In the genomic region with DNA sequence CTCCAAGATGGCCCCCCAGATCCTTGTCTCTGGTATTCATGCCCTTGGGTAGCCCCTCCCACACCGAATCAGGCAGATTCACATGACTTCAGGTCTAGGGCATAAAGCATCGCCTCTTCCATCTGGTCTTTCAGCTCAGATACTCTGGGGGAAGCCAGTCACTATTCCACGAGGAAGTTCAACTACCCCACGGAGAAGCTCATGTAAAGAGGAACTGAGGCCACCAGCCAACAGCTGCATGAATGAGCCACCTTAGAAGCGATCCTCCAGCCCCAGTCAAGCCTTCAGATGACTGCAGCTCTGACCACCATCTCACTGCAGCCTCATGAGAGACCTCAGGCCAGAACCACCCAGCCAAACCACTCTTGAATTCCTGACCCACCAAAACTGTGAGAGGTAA, we compare ENCODE assay signal across 21 cellular contexts. TPM values are rescaled to one million over a fixed set of nuclear protein-coding genes. Genes with fewer than 3 reads are reported as not detected.
DNase-seq lines count a peak whose midpoint lies in the region; ATAC-seq, FAIRE-seq and TF ChIP-seq lines count a peak whose summit lies in the region.
"Had no signal": no experiment of that assay in that cellular context is flagged by ENCODE, and none has a peak within 500 bp of the region (broad histone marks: within the 10 kb centered on the region; RNA-seq: fewer than 3 reads in every experiment).

No MANE protein-coding gene starts in this region.

- H3K9me1 ChIP-seq in K562 (ENCODE audit: control insufficient read depth, insufficient read depth, low read length): no peaks in the 10 kb centered on the region

- H3K79me2 ChIP-seq in Karpas-422 (ENCODE audit: low read length) (no peaks in the 10 kb centered on the region), K562 (ENCODE audit: control insufficient read depth, insufficient read depth, low read length) (no peaks in the 10 kb centered on the region)

- H3K4me1 ChIP-seq in Karpas-422 (ENCODE audit: low read length) (no peaks in the 10 kb centered on the region), K562 (replicated peaks in 1 of 2; ENCODE audit: control insufficient read depth in 2 of 2, insufficient read depth in 2 of 2, low read length in 2 of 2) (peaks cover 21 to 32% of the 10 kb centered on the region in 2 experiments), left ventricle myocardium inferior (peaks cover 13% of the 10 kb centered on the region)

- TF ChIP-seq EP300 in K562 (IDR thresholded peaks at IDR 0.05; ENCODE audit: low read length): no peak

- no peak overlapping the region for H2AFZ ChIP-seq in Karpas-422 (ENCODE audit: low read length)
- no peak overlapping the region for H2AFZ ChIP-seq in K562 (ENCODE audit: low read depth, low read length)
- H2AFZ ChIP-seq: GM23338 had no signal

- H3K4me3 ChIP-seq in Karpas-422 (ENCODE audit: low read length) (no peak overlapping the region), K562 (no peak overlapping the region), left ventricle myocardium inferior (no peak overlapping the region)
- H3K4me3 ChIP-seq: GM23338 had no signal

- H4K20me1 ChIP-seq in Karpas-422 (ENCODE audit: insufficient read depth, low read depth, low read length) (no peaks in the 10 kb centered on the region), K562 (replicated peaks; ENCODE audit: control insufficient read depth, insufficient read depth, low read length) (no peaks in the 10 kb centered on the region)

- no TSS peak for BruUV-seq in K562 (replicated peaks; lab: Mats Ljungman, UMichigan)

- no peak overlapping the region for H3K4me3 Mint-ChIP-seq in nephron progenitor cell
- H3K4me3 Mint-ChIP-seq: CD4-positive, alpha-beta memory T cell; GM23338; HFFc6 had no signal

- H3K27ac ChIP-seq in Karpas-422 (ENCODE audit: low read length) (no peak overlapping the region), K562 (ENCODE audit: extremely low read depth, low read depth, low read length) (no peak overlapping the region), left ventricle myocardium inferior (replicated peaks) (no peak overlapping the region)
- H3K27ac ChIP-seq: C4-2B had no signal

- no peak for TF ChIP-seq CTCF in K562 (IDR thresholded peaks at IDR 0.05 in 2 of 3, conservative IDR thresholded peaks at IDR 0.05 in 1 of 3; ENCODE audit: insufficient read depth in 2 of 3, low read depth in 1 of 3, low read length in 3 of 3)
- TF ChIP-seq CTCF in nephron progenitor cell (IDR thresholded peaks at IDR 0.05): no peak
- TF ChIP-seq CTCF in left ventricle myocardium inferior (IDR thresholded peaks at IDR 0.05; ENCODE audit: borderline replicate concordance): no peak

- H3K27me3 ChIP-seq in Karpas-422 (ENCODE audit: low read length) (0 out of 2 replicates have a peak, but pooled peaks cover 3% of the 10 kb centered on the region), K562 (ENCODE audit: control insufficient read depth in 2 of 2, insufficient read depth in 2 of 2, low read length in 2 of 2) (no peaks in the 10 kb centered on the region), left ventricle myocardium inferior (ENCODE audit: low read depth) (no peaks in the 10 kb centered on the region)

- H3K4me1 Mint-ChIP-seq in nephron progenitor cell: peaks cover 31% of the 10 kb centered on the region

- FAIRE-seq in K562 (lab: Jason Lieb, UNC): no peak
- FAIRE-seq: A204.1, GM12892, GM18507 had no signal

- H3K36me3 ChIP-seq in Karpas-422 (ENCODE audit: insufficient read depth, low read length) (no peaks in the 10 kb centered on the region), K562 (ENCODE audit: control insufficient read depth, insufficient read depth, low read length) (no peaks in the 10 kb centered on the region), left ventricle myocardium inferior (no peaks in the 10 kb centered on the region)

- no peak overlapping the region for H3K9ac ChIP-seq in Karpas-422 (ENCODE audit: low read length)
- H3K9ac ChIP-seq in K562 (ENCODE audit: insufficient read depth in 1 of 2, low read depth in 2 of 2, low read length in 2 of 2): no peak overlapping the region

- CTCF ChIA-PET in K562 (lab: Yijun Ruan, JAX; ENCODE audit: low intra/inter-chr PET ratio): no interaction called here

- WGBS in K562 (ENCODE audit: insufficient coverage, low coverage, missing lambda C conversion rate): 42% methylated on average over 5 of the region's 5 CpGs

- TF ChIP-seq POLR2A in K562 (conservative IDR thresholded peaks at IDR 0.05): no peak

- no peak for TF ChIP-seq RAD21 in K562 (CRISPR knock-in tag; conservative IDR thresholded peaks at IDR 0.05 in 1 of 2, IDR thresholded peaks at IDR 0.05 in 1 of 2)

- H3K4me2 ChIP-seq in Karpas-422 (ENCODE audit: low read depth, low read length, poor library complexity, severe bottlenecking): no peak overlapping the region
- no peak overlapping the region for H3K4me2 ChIP-seq in K562 (ENCODE audit: insufficient read depth, low read length)
- H3K4me2 ChIP-seq: GM23338 had no signal

- in situ Hi-C loops in K562 (cut with MboI): no loop called here

- intact Hi-C loops in K562 (cut with micrococcal nuclease) (no loop called here), left ventricle myocardium inferior (cut with micrococcal nuclease) (no loop called here)

- H3K9me3 ChIP-seq in Karpas-422 (ENCODE audit: low read length): no peaks in the 10 kb centered on the region
- H3K9me3 ChIP-seq in K562 (replicated peaks; ENCODE audit: control insufficient read depth, insufficient read depth, low read depth, low read length): peaks cover 4% of the 10 kb centered on the region
- H3K9me3 ChIP-seq in left ventricle myocardium inferior (replicated peaks): peaks cover 11% of the 10 kb centered on the region

- ATAC-seq in K562: no peak
- ATAC-seq in HG03280 (IDR thresholded peaks at IDR 0.05; ENCODE audit: unreplicated experiment): no peak
- no peak for ATAC-seq in HG03521 (IDR thresholded peaks at IDR 0.05; ENCODE audit: unreplicated experiment)
- ATAC-seq: GM23338, HCT116 had no signal

- peaks cover 6% of the 10 kb centered on the region for H3K27me3 Mint-ChIP-seq in nephron progenitor cell (ENCODE audit: low read depth, poor library complexity)
- H3K27me3 Mint-ChIP-seq: CD4-positive, alpha-beta memory T cell had no signal

- H3K9me3 Mint-ChIP-seq in nephron progenitor cell: peaks cover 12% of the 10 kb centered on the region

- H3K36me3 Mint-ChIP-seq in nephron progenitor cell (ENCODE audit: low read depth): no peaks in the 10 kb centered on the region
- H3K36me3 Mint-ChIP-seq: CD4-positive, alpha-beta memory T cell had no signal

- H3K27ac Mint-ChIP-seq in nephron progenitor cell: peak overlapping the region; percentile 75
- H3K27ac Mint-ChIP-seq: CD4-positive, alpha-beta memory T cell; GM23338; HFFc6 had no signal

- POLR2A ChIA-PET in K562 (lab: Yijun Ruan, JAX): interaction anchor here (0.8 kb wide), 1 partner anchor 33 kb away, joined by 3 read pairs; no protein-coding TSS in a partner anchor

- peak; percentile 67 for DNase-seq in CD1c-positive myeloid dendritic cell (ENCODE audit: extremely low spot score)
- peak; percentile 36 for DNase-seq in Karpas-422
- no peak for DNase-seq in K562 (ENCODE audit: extremely low read depth in 1 of 4, low spot score in 3 of 4)
- DNase-seq in nephron progenitor cell: no peak
- no peak for DNase-seq in LoVo (ENCODE audit: low spot score)
- DNase-seq in left ventricle myocardium inferior: no peak
- DNase-seq: AML-193; CD4-positive, alpha-beta memory T cell; DMS153; DMS79; GDM1; H7; HFFc6 had no signal

- H3K9me2 ChIP-seq in Karpas-422 (replicated peaks; ENCODE audit: insufficient read depth, low read length): no peaks in the 10 kb centered on the region

TF ChIP-seq in K562, 482 proteins besides CTCF, POLR2A, EP300 and RAD21:
- TF ChIP-seq CBX3 (IDR thresholded peaks at IDR 0.05; ENCODE audit: borderline replicate concordance in 1 of 2, low read length in 2 of 2) (0 out of 3 replicates have a peak, but pooled peaks of 1 of the 2 experiments have one; percentile 28), SPI1 (IDR thresholded peaks at IDR 0.05; ENCODE audit: borderline replicate concordance, low read depth, low read length) (peak; percentile 7; the same call in 1 of the 2 replicates), ILF3 (IDR thresholded peaks at IDR 0.05; ENCODE audit: borderline replicate concordance) (no peak), TRIM24 (IDR thresholded peaks at IDR 0.05) (0 out of 4 replicates have a peak, but pooled peaks of 1 of the 2 experiments have one; percentile 19)

RNA-seq across cellular contexts. Expression of a gene that starts 54.1 kb away (rescaled TPM):
- not detected in 2 replicates for total RNA-seq in Karpas-422 (2014; rRNA removed; shearing (Covaris generic); ENCODE audit: low replicate concordance)
- 20.8 and 58.5 TPM in 2 replicates for total RNA-seq in K562 (2011; cell fraction: chromatin; rRNA removed; ENCODE audit: low replicate concordance)
- total RNA-seq in K562 (2011; cell fraction: nucleolus; rRNA removed): 62.9 and 64.2 TPM in 2 replicates
- 32.2 and 39.5 TPM in 2 replicates for total RNA-seq in K562 (2011; cell fraction: nucleoplasm; rRNA removed)
- total RNA-seq in K562 (2014; rRNA removed) (37.3 and 38.9 TPM in 2 replicates), K562 (2014; rRNA removed; fragmentation: Illumina TruSeq; extraction: Trizol) (13.7 and 14.4 TPM in 2 replicates), K562 (2015; rRNA removed; fragmentation: Illumina TruSeq; extraction: Trizol) (10.9 and 12.3 TPM in 2 replicates), K562 (2021) (30.7 and 36.8 TPM in 2 replicates), left ventricle myocardium inferior (9.5 TPM)
- polyA plus RNA-seq in K562 (2011; rRNA removed) (12.7 and 17.9 TPM in 2 replicates), K562 (2014; fragmentation: Illumina TruSeq; extraction: Trizol) (12.5 and 19.4 TPM in 2 replicates), K562 (2014; fragmentation: Nextera tagmentation; extraction: Ambion mirVana) (under 1 TPM; 0.56 to 0.92 TPM), K562 (2014; rRNA removed) (17.5 and 21.9 TPM in 2 replicates)
- polyA plus RNA-seq in K562 (2011; cell fraction: cytosol; rRNA removed): 12.3 and 31.5 TPM in 2 replicates
- polyA plus RNA-seq in K562 (2011; cell fraction: nucleus; rRNA removed): 26.9 and 59.7 TPM in 2 replicates
- 8.8 and 9.6 TPM in 2 replicates for polyA plus RNA-seq in K562 (2012)
- polyA minus RNA-seq in K562 (2011; rRNA and poly(A)+ RNA removed): 12.4 and 23.2 TPM in 2 replicates
- 22.2 and 30.9 TPM in 2 replicates for polyA minus RNA-seq in K562 (2011; cell fraction: cytosol; rRNA and poly(A)+ RNA removed)
- polyA minus RNA-seq in K562 (2011; cell fraction: nucleus; rRNA and poly(A)+ RNA removed): 23.3 and 27.7 TPM in 2 replicates

Comparison
In these comparisons a context has a peak if more than half of its experiments do, and no peak if none do; other contexts are left out.
1. DNase-seq: peak in CD1c-positive myeloid dendritic cell (single experiment) and Karpas-422 (single experiment); none in K562 (0 of 4), nephron progenitor cell (single experiment), LoVo (single experiment) and left ventricle myocardium inferior (single experiment).
2. RNA of a gene that starts 54.1 kb away (total RNA-seq): 10.9 to 64.2 TPM in K562 and 9.5 TPM in left ventricle myocardium inferior (single experiment); not detected in Karpas-422; every median in the first group is over 10 times any median in the second.